In genomic region chr3:16390581-16390980, GRCh38 we compare ENCODE assay signal across 1 cellular context.
TF ChIP-seq lines count a peak whose summit lies in the region.

No MANE protein-coding gene starts in this region.

TF ChIP-seq in GM12878, 131 proteins besides CTCF, POLR2A, EP300 and RAD21:
- TF ChIP-seq SREBF1 (IDR thresholded peaks at IDR 0.05; ENCODE audit: low read length) (no peak), IRF5 (IDR thresholded peaks at IDR 0.05; ENCODE audit: borderline replicate concordance) (no peak), SIX5 (IDR thresholded peaks at IDR 0.05; ENCODE audit: low read depth, low read length, severe bottlenecking) (no peak), RFX5 (IDR thresholded peaks at IDR 0.05; ENCODE audit: low read depth, low read length) (no peak), CEBPB (IDR thresholded peaks at IDR 0.05; ENCODE audit: borderline replicate concordance in 1 of 2, low read depth in 2 of 2, low read length in 2 of 2) (no peak), KDM1A (IDR thresholded peaks at IDR 0.05; ENCODE audit: borderline replicate concordance) (no peak), MAX (IDR thresholded peaks at IDR 0.05; ENCODE audit: low read depth, low read length) (no peak), FOS (IDR thresholded peaks at IDR 0.05; ENCODE audit: borderline replicate concordance, extremely low read depth, insufficient read length) (no peak), E4F1 (IDR thresholded peaks at IDR 0.05; ENCODE audit: borderline replicate concordance, partially characterized antibody) (no peak)
